8 cellular contexts compared by ENCODE assay signal in the genomic region with DNA sequence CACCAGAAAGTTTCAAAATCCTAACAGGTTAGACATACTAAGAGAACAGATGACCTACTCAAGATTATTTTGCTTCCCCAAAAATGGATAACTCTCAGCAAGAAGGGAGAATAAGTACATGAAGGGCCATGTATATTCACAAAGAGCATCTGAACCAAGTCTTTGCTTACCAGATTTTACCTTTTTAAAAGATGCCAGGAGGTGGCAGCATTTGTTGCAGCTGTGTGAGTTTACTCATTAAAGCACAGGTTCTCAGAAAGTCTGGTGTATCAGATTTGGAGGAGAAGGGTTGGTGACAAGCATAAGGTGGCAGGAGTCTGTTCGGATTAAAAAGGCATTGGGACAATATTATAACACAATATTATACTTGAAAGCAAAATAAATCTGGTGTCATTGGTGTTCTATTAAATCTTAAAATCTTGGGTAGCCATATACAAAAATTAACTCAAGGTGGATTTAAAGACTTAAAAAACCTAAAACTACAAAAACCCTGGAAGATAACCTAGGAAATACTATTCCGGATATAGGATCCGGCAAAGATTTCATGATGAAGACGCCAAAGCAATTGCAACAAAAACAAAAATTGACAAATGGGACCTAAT. TPM values are rescaled to one million over a fixed set of nuclear protein-coding genes. Genes with fewer than 3 reads are reported as not detected.
DNase-seq lines count a peak whose midpoint lies in the region; ATAC-seq and TF ChIP-seq lines count a peak whose summit lies in the region.

No MANE protein-coding gene starts in this region.

- peak; percentile 80 for ATAC-seq in T-helper 17 cell
- peak; percentile 95 for ATAC-seq in left lobe of liver

- H3K36me3 Mint-ChIP-seq in T-helper 17 cell (ENCODE audit: low read depth): no peaks in the 10 kb centered on the region

- no peak overlapping the region for H3K27ac Mint-ChIP-seq in T-helper 17 cell

- POLR2A ChIA-PET in HEK293T (lab: Yijun Ruan, JAX): no interaction called here

- H3K4me3 Mint-ChIP-seq in T-helper 17 cell: no peak overlapping the region

- no peaks in the 10 kb centered on the region for H3K9me3 ChIP-seq in T-helper 17 cell (ENCODE audit: control insufficient read depth, low read length, poor library complexity, severe bottlenecking)

- CTCF ChIA-PET in HEK293T (lab: Yijun Ruan, JAX): no interaction called here

- DNase-seq in NOMO-1 (lab: John Stamatoyannopoulos, UW; ENCODE audit: unreplicated experiment in 2 of 2) (peak; percentile 42 to 59), NOMO-1 treated with dmso at 0.1 percent for 144 hours (lab: John Stamatoyannopoulos, UW; ENCODE audit: unreplicated experiment) (no peak), HEK293T (ENCODE audit: extremely low spot score) (peak; percentile 52), NCI-H1436 (lab: John Stamatoyannopoulos, UW) (peak; percentile 49), T-helper 17 cell (peak in 1 of 3 donors; percentile 41), left lobe of liver (ENCODE audit: low spot score) (no peak)
- DNase-seq in central memory CD4-positive, alpha-beta T cell: peak; percentile 62
- peak; percentile 14 to 19 for DNase-seq in stimulated activated CD8-positive, alpha-beta memory T cell treated with anti-CD3 and anti-CD28 coated beads, Interleukin-4, amount 100 ng/mL, for 1 hour (ENCODE audit: low read depth in 2 of 2, low spot score in 1 of 2)

- H3K4me1 Mint-ChIP-seq in T-helper 17 cell: peaks cover 10% of the 10 kb centered on the region

- peaks cover 6% of the 10 kb centered on the region for H3K27me3 Mint-ChIP-seq in T-helper 17 cell

TF ChIP-seq in HEK293T, 16 proteins besides CTCF, POLR2A, EP300 and RAD21:
- TF ChIP-seq, protein P1, sequence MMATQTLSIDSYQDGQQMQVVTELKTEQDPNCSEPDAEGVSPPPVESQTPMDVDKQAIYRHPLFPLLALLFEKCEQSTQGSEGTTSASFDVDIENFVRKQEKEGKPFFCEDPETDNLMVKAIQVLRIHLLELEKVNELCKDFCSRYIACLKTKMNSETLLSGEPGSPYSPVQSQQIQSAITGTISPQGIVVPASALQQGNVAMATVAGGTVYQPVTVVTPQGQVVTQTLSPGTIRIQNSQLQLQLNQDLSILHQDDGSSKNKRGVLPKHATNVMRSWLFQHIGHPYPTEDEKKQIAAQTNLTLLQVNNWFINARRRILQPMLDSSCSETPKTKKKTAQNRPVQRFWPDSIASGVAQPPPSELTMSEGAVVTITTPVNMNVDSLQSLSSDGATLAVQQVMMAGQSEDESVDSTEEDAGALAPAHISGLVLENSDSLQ (IDR thresholded peaks at IDR 0.05): no peak
- TF ChIP-seq FOXK2 (IDR thresholded peaks at IDR 0.05): no peak
- no peak for TF ChIP-seq ARNT (IDR thresholded peaks at IDR 0.05)
- no peak for TF ChIP-seq HDGF (IDR thresholded peaks at IDR 0.05; ENCODE audit: borderline replicate concordance)
- no peak for TF ChIP-seq L3MBTL2 (conservative IDR thresholded peaks at IDR 0.05)
- no peak for TF ChIP-seq FOXA1 (IDR thresholded peaks at IDR 0.05)
- no peak for TF ChIP-seq TARDBP (IDR thresholded peaks at IDR 0.05)
- TF ChIP-seq LEF1 (IDR thresholded peaks at IDR 0.05; ENCODE audit: borderline replicate concordance): no peak
- TF ChIP-seq SP1 (IDR thresholded peaks at IDR 0.05): no peak
- no peak for TF ChIP-seq ZNF384 (IDR thresholded peaks at IDR 0.05)
- no peak for TF ChIP-seq FOXM1 (IDR thresholded peaks at IDR 0.05; ENCODE audit: borderline replicate concordance)
- TF ChIP-seq ELF4 (IDR thresholded peaks at IDR 0.05): no peak
- TF ChIP-seq CTBP1 (IDR thresholded peaks at IDR 0.05; ENCODE audit: borderline replicate concordance): no peak
- TF ChIP-seq NFRKB (IDR thresholded peaks at IDR 0.05): no peak

RNA-seq across cellular contexts. Expression of a gene that starts 51.3 kb away (rescaled TPM):
- 100 to 1,000 TPM; 251 to 277 TPM for total RNA-seq in T-helper 17 cell
- 15.6 TPM for total RNA-seq in left lobe of liver

Comparison
In these comparisons a context has a peak if more than half of its experiments do, and no peak if none do; other contexts are left out.
1. DNase-seq: peak in NOMO-1 (2 of 2), HEK293T (single experiment), NCI-H1436 (single experiment), central memory CD4-positive, alpha-beta T cell (single experiment) and stimulated activated CD8-positive, alpha-beta memory T cell treated with anti-CD3 and anti-CD28 coated beads, Interleukin-4, amount 100 ng/mL, for 1 hour (2 of 2); none in NOMO-1 treated with dmso at 0.1 percent for 144 hours (single experiment) and left lobe of liver (single experiment).
2. RNA of a gene that starts 51.3 kb away (total RNA-seq): 251 to 277 TPM in T-helper 17 cell; 15.6 TPM in left lobe of liver (single experiment); every median in the first group is over 10 times any median in the second.